40 cellular contexts compared by ENCODE assay signal in the genomic region with DNA sequence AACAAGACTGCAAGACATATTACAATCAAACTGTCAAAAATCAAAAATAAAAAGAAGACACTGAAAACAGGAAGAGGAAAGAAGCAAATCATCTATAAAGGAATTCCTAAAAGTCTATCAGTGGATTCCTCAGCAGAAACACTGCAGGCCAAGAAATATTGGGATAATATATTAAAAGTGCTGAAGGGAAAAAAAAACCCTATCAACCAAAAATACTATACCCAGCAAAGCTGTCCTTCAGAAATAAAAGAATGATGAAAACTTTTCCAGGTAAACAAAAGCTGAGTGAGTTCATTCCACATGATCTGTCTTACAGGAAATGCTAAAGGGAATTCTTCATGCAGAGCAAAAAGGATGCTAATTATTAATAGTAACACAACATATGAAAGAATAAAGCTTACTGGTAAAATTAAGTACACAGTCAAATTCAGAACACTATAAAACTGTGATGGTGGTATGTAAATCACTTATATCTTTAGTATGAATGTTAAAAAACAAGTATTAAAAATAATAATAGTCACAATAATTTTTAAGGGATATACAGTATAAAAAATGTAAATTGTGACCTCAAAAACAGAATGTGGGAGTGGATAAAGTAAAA.
"Had no signal": no experiment of that assay in that cellular context is flagged by ENCODE, and none has a peak within 500 bp of the region (broad histone marks: within the 10 kb centered on the region; RNA-seq: fewer than 3 reads in every experiment).

No MANE protein-coding gene starts in this region.

- H3K4me3 ChIP-seq: adrenal gland, ascending aorta, body of pancreas, breast epithelium, cardiac muscle cell had no signal

- H3K4me1 ChIP-seq: adrenal gland, ascending aorta, body of pancreas, breast epithelium had no signal

- H3K27me3 ChIP-seq: adrenal gland, ascending aorta, body of pancreas, brain microvascular endothelial cell, breast epithelium, cardiac muscle cell had no signal

- H3K27ac ChIP-seq: adrenal gland, ascending aorta, body of pancreas, brain microvascular endothelial cell, breast epithelium, cardiac muscle cell had no signal

- H3K27me3 Mint-ChIP-seq: activated T-cell treated with anti-CD3 and anti-CD28 coated beads, Interleukin-2, amount 50 U/mL, for 24 hours; activated T-helper 17 cell treated with anti-CD3 and anti-CD28 coated beads, Interleukin-2, amount 50 U/mL, for 72 hours had no signal

- H3K36me3 Mint-ChIP-seq: activated naive CD4-positive, alpha-beta T cell treated with anti-CD3 and anti-CD28 coated beads, Interleukin-2, amount 10 ng/mL, durations not matched to agents 7 days and 5 days; brain had no signal

- DNase-seq: activated effector memory CD4-positive, alpha-beta T cell treated with anti-CD3 and anti-CD28 coated beads, Interleukin-2, amount 50 U/mL, for 16 hours; activated effector memory CD4-positive, alpha-beta T cell treated with Interleukin-2 at 50 U/mL for 16 hours; activated gamma-delta T cell; activated gamma-delta T cell treated with Interleukin-2 at 50 U/mL for 16 hours; activated naive CD4-positive, alpha-beta T cell; activated naive CD4-positive, alpha-beta T cell treated with anti-CD3 and anti-CD28 coated beads for 36 hours; activated naive CD4-positive, alpha-beta T cell treated with anti-CD3 and anti-CD28 coated beads, Interleukin-2, amount 10 ng/mL, durations not matched to agents 7 days and 5 days; activated naive CD4-positive, alpha-beta T cell treated with anti-CD3 and anti-CD28 coated beads, Interleukin-2, amount 50 U/mL, for 16 hours; activated naive CD4-positive, alpha-beta T cell treated with Interleukin-2 at 50 U/mL for 16 hours; activated naive CD8-positive, alpha-beta T cell treated with anti-CD3 and anti-CD28 coated beads for 36 hours; activated naive CD8-positive, alpha-beta T cell treated with anti-CD3 and anti-CD28 coated beads, Interleukin-2, amount 10 ng/mL, durations not matched to agents 7 days and 5 days; activated naive CD8-positive, alpha-beta T cell treated with anti-CD3 and anti-CD28 coated beads, Interleukin-2, amount 50 U/mL, for 24 hours; activated T-cell treated with anti-CD3 and anti-CD28 coated beads, Interleukin-2, amount 50 U/mL, for 1 hour; activated T-cell treated with anti-CD3 and anti-CD28 coated beads, Interleukin-2, amount 50 U/mL, for 24 hours; activated T-cell treated with anti-CD3 and anti-CD28 coated beads, Interleukin-2, amount 50 U/mL, for 4 hours; activated T-cell treated with anti-CD3 and anti-CD28 coated beads, Interleukin-2, amount 50 U/mL, for 48 hours; activated T-cell treated with anti-CD3 and anti-CD28 coated beads, Interleukin-2, amount 50 U/mL, for 72 hours; adrenal gland; amniotic stem cell; amygdala; anterior cingulate cortex; aorta; body of pancreas; brain microvascular endothelial cell; caudate nucleus; central memory CD4-positive, alpha-beta T cell; cerebellar nuclear complex had no signal

- H3K4me3 Mint-ChIP-seq: activated naive CD4-positive, alpha-beta T cell treated with anti-CD3 and anti-CD28 coated beads for 36 hours; activated naive CD4-positive, alpha-beta T cell treated with anti-CD3 and anti-CD28 coated beads, Interleukin-2, amount 10 ng/mL, durations not matched to agents 7 days and 5 days; activated naive CD4-positive, alpha-beta T cell treated with anti-CD3 and anti-CD28 coated beads, Interleukin-2, amount 50 U/mL, for 24 hours; activated naive CD8-positive, alpha-beta T cell; activated naive CD8-positive, alpha-beta T cell treated with anti-CD3 and anti-CD28 coated beads for 36 hours; activated naive CD8-positive, alpha-beta T cell treated with anti-CD3 and anti-CD28 coated beads, Interleukin-2, amount 10 ng/mL, durations not matched to agents 7 days and 5 days; activated naive CD8-positive, alpha-beta T cell treated with anti-CD3 and anti-CD28 coated beads, Interleukin-2, amount 50 U/mL, for 24 hours; activated T-cell treated with anti-CD3 and anti-CD28 coated beads, Interleukin-2, amount 50 U/mL, for 24 hours; activated T-cell treated with anti-CD3 and anti-CD28 coated beads, Interleukin-2, amount 50 U/mL, for 4 hours; activated T-cell treated with anti-CD3 and anti-CD28 coated beads, Interleukin-2, amount 50 U/mL, for 72 hours; activated T-helper 1 cell treated with anti-CD3 and anti-CD28 coated beads, Interleukin-12 subunit alpha, Interleukin-12 subunit beta, Interleukin-2, Interleukin-4 antibody, amounts not matched to agents 30 ng/mL and 10 ng/mL and 1 ng/mL, durations not matched to agents 14 hours and 24 hours and 36 hours; activated T-helper 17 cell treated with anti-CD3 and anti-CD28 coated beads, Interleukin-2, amount 50 U/mL, for 72 hours; brain; central memory CD8-positive, alpha-beta T cell had no signal

- H3K36me3 ChIP-seq: adrenal gland, ascending aorta, brain microvascular endothelial cell, breast epithelium, cardiac muscle cell had no signal

- FAIRE-seq: astrocyte, bronchial epithelial cell had no signal

- ATAC-seq: activated naive CD4-positive, alpha-beta T cell treated with anti-CD3 and anti-CD28 coated beads, Interleukin-2, amount 50 U/mL, for 72 hours; activated naive CD8-positive, alpha-beta T cell treated with anti-CD3 and anti-CD28 coated beads, Interleukin-2, amount 50 U/mL, for 24 hours; activated T-cell treated with anti-CD3 and anti-CD28 coated beads, Interleukin-2, amount 50 U/mL, for 4 hours; activated T-cell treated with anti-CD3 and anti-CD28 coated beads, Interleukin-2, amount 50 U/mL, for 72 hours; activated T-helper 17 cell treated with anti-CD3 and anti-CD28 coated beads, Interleukin-2, amount 50 U/mL, for 72 hours; body of pancreas had no signal

- H3K27ac Mint-ChIP-seq: activated naive CD4-positive, alpha-beta T cell treated with anti-CD3 and anti-CD28 coated beads for 36 hours; activated naive CD4-positive, alpha-beta T cell treated with anti-CD3 and anti-CD28 coated beads, Interleukin-2, amount 10 ng/mL, durations not matched to agents 7 days and 5 days; activated naive CD4-positive, alpha-beta T cell treated with anti-CD3 and anti-CD28 coated beads, Interleukin-2, amount 50 U/mL, for 24 hours; activated naive CD4-positive, alpha-beta T cell treated with anti-CD3 and anti-CD28 coated beads, Interleukin-2, amount 50 U/mL, for 72 hours; activated naive CD8-positive, alpha-beta T cell; activated naive CD8-positive, alpha-beta T cell treated with anti-CD3 and anti-CD28 coated beads for 36 hours; activated naive CD8-positive, alpha-beta T cell treated with anti-CD3 and anti-CD28 coated beads, Interleukin-2, amount 10 ng/mL, durations not matched to agents 7 days and 5 days; activated naive CD8-positive, alpha-beta T cell treated with anti-CD3 and anti-CD28 coated beads, Interleukin-2, amount 50 U/mL, for 24 hours; activated T-cell treated with anti-CD3 and anti-CD28 coated beads, Interleukin-2, amount 50 U/mL, for 24 hours; activated T-cell treated with anti-CD3 and anti-CD28 coated beads, Interleukin-2, amount 50 U/mL, for 72 hours; activated T-helper 1 cell treated with anti-CD3 and anti-CD28 coated beads, Interleukin-12 subunit alpha, Interleukin-12 subunit beta, Interleukin-2, Interleukin-4 antibody, amounts not matched to agents 30 ng/mL and 10 ng/mL and 1 ng/mL, durations not matched to agents 14 hours and 24 hours and 36 hours; activated T-helper 17 cell treated with anti-CD3 and anti-CD28 coated beads, Interleukin-2, amount 50 U/mL, for 72 hours; activated T-helper 2 cell treated with anti-CD3 and anti-CD28 coated beads, Interferon-gamma antibody, Interleukin-2, Interleukin-4, amounts not matched to agents 10 μg/mL and 5 μg/mL and 100 μg/mL, durations not matched to agents 14 hours and 24 hours and 36 hours; brain had no signal

- H3K4me1 Mint-ChIP-seq: activated naive CD4-positive, alpha-beta T cell treated with anti-CD3 and anti-CD28 coated beads, Interleukin-2, amount 10 ng/mL, durations not matched to agents 7 days and 5 days; activated naive CD4-positive, alpha-beta T cell treated with anti-CD3 and anti-CD28 coated beads, Interleukin-2, amount 50 U/mL, for 24 hours; activated naive CD8-positive, alpha-beta T cell treated with anti-CD3 and anti-CD28 coated beads for 36 hours; activated naive CD8-positive, alpha-beta T cell treated with anti-CD3 and anti-CD28 coated beads, Interleukin-2, amount 50 U/mL, for 24 hours; activated T-helper 17 cell treated with anti-CD3 and anti-CD28 coated beads, Interleukin-2, amount 50 U/mL, for 72 hours; brain had no signal

- H3K9me3 ChIP-seq: body of pancreas had no signal
